8 cellular contexts compared by ENCODE assay signal in the genomic region with DNA sequence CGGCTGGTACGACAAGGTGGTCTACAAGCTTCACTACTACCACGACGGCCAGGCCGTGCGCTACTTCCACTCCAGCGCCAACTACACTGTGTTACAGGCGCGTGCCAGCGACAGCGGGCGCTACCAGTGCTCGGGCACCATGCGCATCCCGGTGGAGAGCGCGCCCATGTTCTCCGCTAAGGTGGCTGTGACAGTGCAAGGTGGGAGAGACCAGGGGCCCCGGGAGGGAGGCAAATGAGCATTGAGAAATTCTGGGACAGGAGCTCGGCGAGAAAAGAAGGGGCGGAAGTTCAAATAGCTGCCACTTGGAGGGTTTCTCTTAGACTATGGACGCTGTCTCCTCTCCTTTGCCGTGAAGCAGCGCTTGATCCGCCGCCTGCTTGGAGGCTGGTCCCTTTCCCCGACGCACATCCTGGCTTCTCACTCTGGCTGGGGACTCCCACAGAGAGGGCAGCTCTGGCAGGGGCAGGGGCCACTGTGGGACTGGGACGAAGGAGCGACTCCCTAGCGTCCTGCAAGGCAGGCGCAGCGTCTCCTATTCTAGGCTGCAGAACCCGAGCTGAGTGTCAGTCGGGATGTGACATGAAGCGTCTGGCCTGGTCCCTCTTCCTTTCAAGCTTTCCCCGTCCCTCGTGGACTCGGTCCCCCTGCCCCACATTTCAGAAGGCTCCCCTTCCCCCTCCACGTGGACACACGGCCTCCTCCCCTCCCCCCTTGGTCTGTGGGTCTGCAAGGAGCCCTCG. TPM values are rescaled to one million over a fixed set of nuclear protein-coding genes. Genes with fewer than 3 reads are reported as not detected.
DNase-seq lines count a peak whose midpoint lies in the region; ATAC-seq and TF ChIP-seq lines count a peak whose summit lies in the region.

No MANE protein-coding gene starts in this region.

- intact Hi-C loops in Right ventricle myocardium superior (cut with DNase I): no loop called here
- intact Hi-C loops in ovary (cut with DNase I): no loop called here

- peak overlapping the region; percentile 84 for H3K4me3 ChIP-seq in AG04450 (ENCODE audit: low read depth, low read length)
- peak overlapping the region; percentile 74 for H3K4me3 ChIP-seq in ovary

- H3K27ac ChIP-seq in AG04450 (ENCODE audit: low read depth, low read length) (peak overlapping the region; percentile 43), ovary (peak overlapping the region; percentile 65 to 97)

- TF ChIP-seq EP300 in ovary (IDR thresholded peaks at IDR 0.05): no peak

- no peaks in the 10 kb centered on the region for H3K9me3 ChIP-seq in AG04450 (ENCODE audit: control insufficient read depth, insufficient read depth, low read length)
- no peaks in the 10 kb centered on the region for H3K9me3 ChIP-seq in ovary

- 0 to 2% (median 1%) methylated on average over 43 of the region's 43 CpGs for WGBS in ovary, 3 donors

- TF ChIP-seq CTCF in AG04450 (IDR thresholded peaks at IDR 0.05; ENCODE audit: low read depth, low read length) (peak; percentile 57), ovary (IDR thresholded peaks at IDR 0.05) (peak in 1 of 3 donors; percentile 55)

- no peaks in the 10 kb centered on the region for H3K36me3 Mint-ChIP-seq in activated naive CD8-positive, alpha-beta T cell

- ATAC-seq in GM18505 (IDR thresholded peaks at IDR 0.05; ENCODE audit: unreplicated experiment) (peak; percentile 20), HG03280 (IDR thresholded peaks at IDR 0.05; ENCODE audit: unreplicated experiment) (peak; percentile 22), Right ventricle myocardium superior (ENCODE audit: poor library complexity) (peak; percentile 54)

- H3K27me3 ChIP-seq in AG04450 (ENCODE audit: control insufficient read depth, insufficient read depth, low read length) (no peaks in the 10 kb centered on the region), ovary (no peaks in the 10 kb centered on the region)

- peaks cover 45% of the 10 kb centered on the region for H3K4me1 Mint-ChIP-seq in activated naive CD8-positive, alpha-beta T cell (ENCODE audit: low read depth)

- no peak for DNase-seq in AG04450 (ENCODE audit: low read depth, low spot score)
- DNase-seq in RPMI8226: peak; percentile 69
- DNase-seq in Right ventricle myocardium superior: peak; percentile 75
- peak; percentile 50 to 69 (median 60) for DNase-seq in ovary
- no peak for DNase-seq in T1000 (lab: John Stamatoyannopoulos, UW)

- no peaks in the 10 kb centered on the region for H3K9me3 Mint-ChIP-seq in activated naive CD8-positive, alpha-beta T cell (ENCODE audit: low read depth)

- peak overlapping the region; percentile 92 for H3K4me3 Mint-ChIP-seq in activated naive CD8-positive, alpha-beta T cell

- TF ChIP-seq POLR2A in GM18505 (IDR thresholded peaks at IDR 0.05; ENCODE audit: borderline replicate concordance, extremely low read depth, insufficient read depth, insufficient read length) (no peak), ovary (IDR thresholded peaks at IDR 0.05) (no peak)

- H3K27me3 Mint-ChIP-seq in activated naive CD8-positive, alpha-beta T cell: peaks cover 4% of the 10 kb centered on the region

- no peaks in the 10 kb centered on the region for H3K36me3 ChIP-seq in ovary

- CTCF ChIA-PET in AG04450 (lab: Charles Lee): interaction anchor here (0.6 to 5.9 kb wide), 7 partner anchors 13 to 1014 kb away, joined by 3 to 92 read pairs (median 4); partner anchors contain the start of genes DUSP12 and FCRLA

- peaks cover 3% of the 10 kb centered on the region for H3K4me1 ChIP-seq in ovary (ENCODE audit: insufficient read depth)

- peak overlapping the region; percentile 25 for H3K27ac Mint-ChIP-seq in activated naive CD8-positive, alpha-beta T cell

- POLR2A ChIA-PET in AG04450 (lab: Yijun Ruan, JAX): interaction anchor here (0.6 to 2.1 kb wide), 3 partner anchors 11 to 79 kb away, joined by 4 to 20 read pairs (median 5); partner anchors contain the start of gene DUSP12

RNA-seq across cellular contexts. Expression of gene FCRLB, which starts 4.7 kb away (rescaled TPM):
- polyA plus RNA-seq in AG04450 (2011; rRNA removed): 0.48 TPM in 2 replicates
- polyA minus RNA-seq in AG04450 (2011; rRNA and poly(A)+ RNA removed): 0.09 and 0.35 TPM in 2 replicates
- total RNA-seq in Right ventricle myocardium superior: 0.19 TPM
- total RNA-seq in ovary: 1 to 10 TPM in 5 of 7 donors, under 1 TPM in 2; 0.24 to 4.6 (median 1.2) TPM
- under 1 TPM; 0.32 to 0.99 TPM for polyA plus RNA-seq in ovary

RNA-seq across cellular contexts. Expression of gene FCRLA, which starts 19.0 kb away (rescaled TPM):
- polyA plus RNA-seq in AG04450 (2011; rRNA removed): 0.12 and 0.15 TPM in 2 replicates
- polyA minus RNA-seq in AG04450 (2011; rRNA and poly(A)+ RNA removed): 0.30 TPM in 1 of 2 replicates, not detected in the other
- not detected for total RNA-seq in Right ventricle myocardium superior
- total RNA-seq in ovary: under 1 TPM in 2 of 7 donors, not detected in 5; 0.31 to 0.80 TPM
- polyA plus RNA-seq in ovary: under 1 TPM; 0.06 to 0.42 TPM

RNA-seq across cellular contexts. Expression of gene DUSP12, which starts 23.5 kb away (rescaled TPM):
- polyA plus RNA-seq in AG04450 (2011; rRNA removed) (34.9 and 41.1 TPM in 2 replicates), ovary (10 to 100 TPM; 16.9 to 26.4 TPM)
- 6.3 and 13.0 TPM in 2 replicates for polyA minus RNA-seq in AG04450 (2011; rRNA and poly(A)+ RNA removed)
- total RNA-seq in Right ventricle myocardium superior (6.9 TPM), ovary (10 to 100 TPM; 15.0 to 28.9 (median 19.8) TPM)

RNA-seq across cellular contexts. Expression of gene ATF6, which starts 40.1 kb away (rescaled TPM):
- polyA plus RNA-seq in AG04450 (2011; rRNA removed): 27.2 and 33.6 TPM in 2 replicates
- polyA minus RNA-seq in AG04450 (2011; rRNA and poly(A)+ RNA removed): 17.9 and 25.7 TPM in 2 replicates
- 12.2 TPM for total RNA-seq in Right ventricle myocardium superior
- 10 to 100 TPM; 20.9 to 31.3 (median 24.5) TPM for total RNA-seq in ovary
- 10 to 100 TPM in 1 of 2 donors, 1 to 10 TPM in 1; 7.9 to 23.4 TPM for polyA plus RNA-seq in ovary

Comparison
In these comparisons a context has a peak if more than half of its experiments do, and no peak if none do; other contexts are left out.
1. DNase-seq: peak in RPMI8226 (single experiment), Right ventricle myocardium superior (single experiment) and ovary (5 of 5); none in AG04450 (single experiment) and T1000 (single experiment).
2. Peak in every context shown above with its lines, with median percentiles within 50 percentile points of each other: ATAC-seq.